Comparison of ENCODE assay signal across 2 cellular contexts in the genomic region with DNA sequence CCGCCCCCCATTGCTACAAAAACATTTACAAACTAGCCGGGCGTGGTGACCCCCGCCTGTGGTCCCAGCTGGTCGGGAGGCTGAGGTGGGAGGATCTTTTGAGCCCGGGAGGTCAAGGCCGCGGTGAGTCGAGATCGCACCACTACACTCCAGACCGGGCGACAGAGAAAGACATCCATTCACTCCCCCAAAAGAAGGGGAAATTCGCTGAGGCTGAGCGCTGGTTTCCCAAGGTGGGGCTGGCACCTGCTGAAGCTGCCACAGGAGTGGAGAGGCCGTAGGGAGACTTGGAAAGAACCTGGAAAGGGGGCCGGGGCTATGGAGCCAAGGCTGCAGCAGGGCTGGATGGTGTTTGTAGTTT.
A peak's percentile ranks its signal among the peaks of the same experiment; 100 is the strongest.
TF ChIP-seq lines count a peak whose summit lies in the region.

No MANE protein-coding gene starts in this region.

TF ChIP-seq in H1, 55 proteins besides CTCF, POLR2A, EP300 and RAD21:
- TF ChIP-seq EZH2 (IDR thresholded peaks at IDR 0.05; ENCODE audit: low read depth, low read length, severe bottlenecking) (no peak), KDM1A (IDR thresholded peaks at IDR 0.05; ENCODE audit: borderline replicate concordance, low read length) (peak; percentile 11; the same call in 1 of the 2 replicates)

TF ChIP-seq in GM12891, 5 proteins besides CTCF, POLR2A, EP300 and RAD21:
- TF ChIP-seq SPI1 (IDR thresholded peaks at IDR 0.05; ENCODE audit: low read depth, low read length) (no peak), TAF1 (IDR thresholded peaks at IDR 0.05; ENCODE audit: low read depth, low read length) (no peak), POLR2AphosphoS5 (IDR thresholded peaks at IDR 0.05; ENCODE audit: low read depth, low read length) (no peak), POU2F2 (IDR thresholded peaks at IDR 0.05; ENCODE audit: low read depth, low read length) (no peak), PAX5 (IDR thresholded peaks at IDR 0.05; ENCODE audit: insufficient read depth, low read length, severe bottlenecking) (no peak)
